8 cellular contexts compared by ENCODE assay signal in genomic region chr5:117888688-117889087, GRCh38.
A peak's percentile ranks its signal among the peaks of the same experiment; 100 is the strongest.
DNase-seq lines count a peak whose midpoint lies in the region; ATAC-seq, FAIRE-seq and TF ChIP-seq lines count a peak whose summit lies in the region.

No MANE protein-coding gene starts in this region.

- H3K4me3 Mint-ChIP-seq in Calu3 (ENCODE audit: low read depth, unreplicated experiment) (no peak overlapping the region), nephron progenitor cell (no peak overlapping the region)
- H3K4me3 Mint-ChIP-seq in CD8-positive, alpha-beta memory T cell = no peak overlapping the region

- CTCF ChIA-PET in H1 (lab: Charles Lee; ENCODE audit: partially characterized antibody) (interaction anchor here (0.9 kb wide), 1 partner anchor 434 kb away, joined by 3 read pairs; no protein-coding TSS in a partner anchor), Calu3 (lab: Charles Lee) (no interaction called here)
- CTCF ChIA-PET in CD8-positive, alpha-beta memory T cell (lab: Charles Lee) = no interaction called here

- TF ChIP-seq CTCF in H1 (IDR thresholded peaks at IDR 0.05; ENCODE audit: control extremely low read depth in 1 of 3, insufficient read depth in 1 of 3, low read depth in 1 of 3, low read length in 3 of 3) = no peak
- no peak for TF ChIP-seq CTCF in colonic mucosa (IDR thresholded peaks at IDR 0.05)
- TF ChIP-seq CTCF in Calu3 (IDR thresholded peaks at IDR 0.05; ENCODE audit: unreplicated experiment) = no peak
- TF ChIP-seq CTCF in nephron progenitor cell (IDR thresholded peaks at IDR 0.05) = no peak

- H4K91ac ChIP-seq in H1 (replicated peaks; ENCODE audit: insufficient read length, low read length) = no peak overlapping the region

- WGBS in H1 (ENCODE audit: extremely low coverage in 1 of 2, insufficient coverage in 1 of 2, insufficient read length in 1 of 2, insufficient replicate concordance in 2 of 2, low coverage in 1 of 2, low lambda C conversion rate in 2 of 2, missing lambda C conversion rate in 1 of 2), 2 experiments = 91% methylated on average over 2 of the region's 2 CpGs; no CpG with 5 or more reads in 1 of the 2 experiments

- no peak overlapping the region for H2AK5ac ChIP-seq in H1 (ENCODE audit: low read depth, low read length)

- no peak overlapping the region for H2BK15ac ChIP-seq in H1 (ENCODE audit: low read length)

- H3K27ac Mint-ChIP-seq in Calu3 (ENCODE audit: unreplicated experiment) (no peak overlapping the region), nephron progenitor cell (no peak overlapping the region)
- H3K27ac Mint-ChIP-seq in CD8-positive, alpha-beta memory T cell = no peak overlapping the region

- H2AFZ ChIP-seq in H1 (ENCODE audit: low read length) = peak overlapping the region; percentile 90; the same call in 1 of the 2 replicates

- TF ChIP-seq POLR2A in H1 (IDR thresholded peaks at IDR 0.05; ENCODE audit: control extremely low read depth in 1 of 2, low read depth in 2 of 2, low read length in 2 of 2) = no peak

- H3K4me1 Mint-ChIP-seq in Calu3 (ENCODE audit: low read depth, unreplicated experiment) = no peaks in the 10 kb centered on the region
- no peaks in the 10 kb centered on the region for H3K4me1 Mint-ChIP-seq in CD8-positive, alpha-beta memory T cell
- no peaks in the 10 kb centered on the region for H3K4me1 Mint-ChIP-seq in nephron progenitor cell

- H4K20me1 ChIP-seq in H1 (replicated peaks in 1 of 2; ENCODE audit: control insufficient read depth in 1 of 2, insufficient read depth in 2 of 2, low read length in 2 of 2) = no peaks in the 10 kb centered on the region

- H3K4me3 ChIP-seq in H1 (ENCODE audit: extremely low read depth in 1 of 4, insufficient read depth in 2 of 4, low read depth in 3 of 4, low read length in 4 of 4) (no peak overlapping the region), colonic mucosa (no peak overlapping the region)
- no peak overlapping the region for H3K4me3 ChIP-seq in CD8-positive, alpha-beta memory T cell (ENCODE audit: low read length)

- no peak overlapping the region for H3K14ac ChIP-seq in H1 (ENCODE audit: insufficient read length)

- H3K79me2 ChIP-seq in H1 (ENCODE audit: control insufficient read depth in 1 of 2, insufficient read depth in 2 of 2, low read length in 2 of 2) = no peaks in the 10 kb centered on the region

- DNase-seq in Ammon's horn (ENCODE audit: low spot score) (peak; percentile 50), H1 (ENCODE audit: low read depth in 1 of 2, low spot score in 2 of 2) (no peak), colonic mucosa (no peak), Calu3 (no peak), nephron progenitor cell (no peak)
- no peak for DNase-seq in CD8-positive, alpha-beta memory T cell

- no peak overlapping the region for H3K9ac ChIP-seq in H1 (replicated peaks in 1 of 4; ENCODE audit: extremely low read depth in 1 of 4, low read depth in 3 of 4, low read length in 3 of 4)
- no peak overlapping the region for H3K9ac ChIP-seq in colonic mucosa (ENCODE audit: low read depth in 2 of 2, low read length in 2 of 2)

- H2BK12ac ChIP-seq in H1 (ENCODE audit: low read depth, low read length) = no peak overlapping the region

- H3K79me1 ChIP-seq in H1 (ENCODE audit: low read depth, low read length) = no peaks in the 10 kb centered on the region

- H2BK20ac ChIP-seq in H1 (ENCODE audit: low read length) = no peak overlapping the region

- H3K4ac ChIP-seq in H1 (replicated peaks; ENCODE audit: insufficient read length, low read depth, low read length) = no peak overlapping the region

- no peaks in the 10 kb centered on the region for H3K27me3 Mint-ChIP-seq in Calu3 (ENCODE audit: unreplicated experiment)
- no peaks in the 10 kb centered on the region for H3K27me3 Mint-ChIP-seq in CD8-positive, alpha-beta memory T cell
- no peaks in the 10 kb centered on the region for H3K27me3 Mint-ChIP-seq in nephron progenitor cell (ENCODE audit: low read depth, poor library complexity)

- BruUV-seq in Calu3 (replicated peaks; lab: Mats Ljungman, UMichigan) = no TSS peak

- H3K27me3 ChIP-seq in H1 (replicated peaks in 1 of 4; ENCODE audit: control insufficient read depth in 3 of 4, extremely low read depth in 1 of 4, insufficient read depth in 3 of 4, low read length in 3 of 4) (no peaks in the 10 kb centered on the region), colonic mucosa (no peaks in the 10 kb centered on the region)
- no peaks in the 10 kb centered on the region for H3K27me3 ChIP-seq in CD8-positive, alpha-beta memory T cell (ENCODE audit: insufficient read depth, low read length, poor library complexity, severe bottlenecking)

- no peak for TF ChIP-seq RAD21 in H1 (IDR thresholded peaks at IDR 0.05 in 1 of 2, conservative IDR thresholded peaks at IDR 0.05 in 1 of 2; ENCODE audit: low read depth in 2 of 2, low read length in 2 of 2)

- no peak overlapping the region for H3K4me2 ChIP-seq in H1 (ENCODE audit: insufficient read depth in 1 of 2, low read depth in 2 of 2, low read length in 2 of 2)

- no peaks in the 10 kb centered on the region for H3K23me2 ChIP-seq in H1 (ENCODE audit: low read depth, low read length)

- H2BK5ac ChIP-seq in H1 (ENCODE audit: low read depth, low read length) = no peak overlapping the region

- intact Hi-C loops in colonic mucosa (cut with DNase I) (no loop called here), Calu3 (cut with micrococcal nuclease; ENCODE audit: unreplicated experiment) (no loop called here)

- no peaks in the 10 kb centered on the region for H3K36me3 ChIP-seq in H1 (ENCODE audit: control insufficient read depth in 2 of 4, insufficient read depth in 4 of 4, low read length in 3 of 4)
- no peaks in the 10 kb centered on the region for H3K36me3 ChIP-seq in colonic mucosa
- H3K36me3 ChIP-seq in CD8-positive, alpha-beta memory T cell (ENCODE audit: insufficient read depth, low read length) = no peaks in the 10 kb centered on the region

- H4K5ac ChIP-seq in H1 (ENCODE audit: insufficient read length, low read depth, low read length) = no peak overlapping the region

- H3K23ac ChIP-seq in H1 (ENCODE audit: insufficient read length) = no peak overlapping the region

- H3K36me3 Mint-ChIP-seq in Calu3 (ENCODE audit: insufficient read depth, unreplicated experiment) = no peaks in the 10 kb centered on the region
- no peaks in the 10 kb centered on the region for H3K36me3 Mint-ChIP-seq in CD8-positive, alpha-beta memory T cell
- no peaks in the 10 kb centered on the region for H3K36me3 Mint-ChIP-seq in nephron progenitor cell (ENCODE audit: low read depth)

- H3K18ac ChIP-seq in H1 (ENCODE audit: extremely low read depth, low read length) = no peak overlapping the region

- H3K4me1 ChIP-seq in H1 (replicated peaks in 1 of 4; ENCODE audit: control insufficient read depth in 3 of 4, insufficient read depth in 4 of 4, low read length in 3 of 4) (no peaks in the 10 kb centered on the region), colonic mucosa (no peaks in the 10 kb centered on the region)
- no peaks in the 10 kb centered on the region for H3K4me1 ChIP-seq in CD8-positive, alpha-beta memory T cell (ENCODE audit: insufficient read depth, low read length)

- H4K8ac ChIP-seq in H1 (ENCODE audit: extremely low read depth, insufficient read depth, low read length) = no peak overlapping the region

- H3K27ac ChIP-seq in H1 (ENCODE audit: low read depth, low read length) = no peak overlapping the region
- no peak overlapping the region for H3K27ac ChIP-seq in colonic mucosa
- H3K27ac ChIP-seq in CD8-positive, alpha-beta memory T cell (ENCODE audit: low read depth, low read length) = no peak overlapping the region

- TF ChIP-seq EP300 in H1 (IDR thresholded peaks at IDR 0.05; ENCODE audit: borderline replicate concordance in 1 of 2, low read depth in 2 of 2, low read length in 2 of 2) = no peak

- POLR2A ChIA-PET in H1 (lab: Charles Lee; ENCODE audit: partially characterized antibody) = no interaction called here
- POLR2A ChIA-PET in CD8-positive, alpha-beta memory T cell (lab: Charles Lee) = no interaction called here

- H3K9me3 Mint-ChIP-seq in Calu3 (ENCODE audit: low read depth, unreplicated experiment) (peaks cover 18% of the 10 kb centered on the region), nephron progenitor cell (no peaks in the 10 kb centered on the region)
- H3K9me3 Mint-ChIP-seq in CD8-positive, alpha-beta memory T cell = peaks cover 2 to 22% (median 10%) of the 10 kb centered on the region in 5 donors

- no peak overlapping the region for H2BK120ac ChIP-seq in H1 (replicated peaks; ENCODE audit: low read depth, low read length)

- H3K9me3 ChIP-seq in H1 (ENCODE audit: insufficient read depth in 2 of 2, low read depth in 1 of 2, low read length in 1 of 2) (no peaks in the 10 kb centered on the region), colonic mucosa (no peaks in the 10 kb centered on the region)
- H3K9me3 ChIP-seq in CD8-positive, alpha-beta memory T cell (ENCODE audit: low read length) = no peaks in the 10 kb centered on the region

- no peak for FAIRE-seq in H1 (lab: Jason Lieb, UNC)

- ATAC-seq in GM19397 (IDR thresholded peaks at IDR 0.05; ENCODE audit: unreplicated experiment) (peak; percentile 83), HG03280 (IDR thresholded peaks at IDR 0.05; ENCODE audit: unreplicated experiment) (peak; percentile 84)

- H3K56ac ChIP-seq in H1 (replicated peaks; ENCODE audit: insufficient read length, low read depth, low read length) = no peak overlapping the region

TF ChIP-seq in H1, 55 proteins besides CTCF, POLR2A, EP300 and RAD21 (continues in another document):
- TF ChIP-seq SUZ12 (IDR thresholded peaks at IDR 0.05; ENCODE audit: low read length) (no peak), BRCA1 (IDR thresholded peaks at IDR 0.05; ENCODE audit: low read depth, low read length) (no peak), PHF8 (conservative IDR thresholded peaks at IDR 0.05; ENCODE audit: low read depth, low read length) (no peak), CEBPB (IDR thresholded peaks at IDR 0.05; ENCODE audit: low read depth, low read length) (no peak), SRF (IDR thresholded peaks at IDR 0.05; ENCODE audit: low read depth, low read length) (no peak), SP2 (IDR thresholded peaks at IDR 0.05; ENCODE audit: low read length) (no peak), JUND (IDR thresholded peaks at IDR 0.05; ENCODE audit: low read length) (no peak)
